8 cellular contexts compared by ENCODE assay signal in genomic region chr2:98444436-98445166, GRCh38. TPM values are rescaled to one million over a fixed set of nuclear protein-coding genes. Genes with fewer than 3 reads are reported as not detected.
DNase-seq lines count a peak whose midpoint lies in the region; ATAC-seq and TF ChIP-seq lines count a peak whose summit lies in the region.

Gene INPP4A (plus strand): TSS chr2:98444858. CDS start chr2:98520049, 75,191 bp downstream.

- H3K4me3 ChIP-seq in BJ (ENCODE audit: low read depth, low read length) (peak within 1 kb of the TSS; percentile 74), ectodermal cell (ENCODE audit: insufficient read depth, low read depth, low read length) (peak within 1 kb of the TSS; percentile 85), lung (peak within 1 kb of the TSS; percentile 92)

- H3K27ac ChIP-seq in ectodermal cell (ENCODE audit: insufficient read depth, low read depth, low read length, poor library complexity, severe bottlenecking): no peak within 1 kb of the TSS
- peak within 1 kb of the TSS; percentile 82 to 91 for H3K27ac ChIP-seq in lung (ENCODE audit: low read depth in 1 of 2, low read length in 1 of 2)

- POLR2A ChIA-PET in BJ (lab: Charles Lee): no interaction called here
- POLR2A ChIA-PET in activated CD4-positive, alpha-beta memory T cell treated with anti-CD3 and anti-CD28 coated beads, Interleukin-2, amount 10 ng/mL, durations not matched to agents 7 days and 5 days (lab: Charles Lee): interaction anchor here (0.5 to 16.1 kb wide), 3 partner anchors 19 to 45 kb away, joined by 3 to 471 read pairs (median 4); no protein-coding TSS in a partner anchor

- peak within 1 kb of the TSS; percentile 88 for H3K4me3 Mint-ChIP-seq in activated CD4-positive, alpha-beta memory T cell treated with anti-CD3 and anti-CD28 coated beads, Interleukin-2, amount 10 ng/mL, durations not matched to agents 7 days and 5 days

- H3K27ac Mint-ChIP-seq in activated CD4-positive, alpha-beta memory T cell treated with anti-CD3 and anti-CD28 coated beads, Interleukin-2, amount 10 ng/mL, durations not matched to agents 7 days and 5 days: peak within 1 kb of the TSS; percentile 92

- DNase-seq in BJ (ENCODE audit: low read depth) (no peak), NCI-H748 treated with DMSO at 0.1 percent for 48 hours (lab: John Stamatoyannopoulos, UW) (peak; percentile 15), lung (ENCODE audit: low spot score) (peak; percentile 73)
- DNase-seq in activated CD4-positive, alpha-beta memory T cell treated with anti-CD3 and anti-CD28 coated beads, Interleukin-2, amount 10 ng/mL, durations not matched to agents 7 days and 5 days: peak; percentile 81
- DNase-seq in stimulated activated CD4-positive, alpha-beta T cell treated with anti-CD3 and anti-CD28 coated beads, TNF-alpha, amount 100 ng/mL, for 48 hours (ENCODE audit: low read depth in 3 of 3): peak; percentile 53 to 77 (median 58)

- no peaks in the 10 kb centered on the region for H3K27me3 Mint-ChIP-seq in activated CD4-positive, alpha-beta memory T cell treated with anti-CD3 and anti-CD28 coated beads, Interleukin-2, amount 10 ng/mL, durations not matched to agents 7 days and 5 days

- peak; percentile 72 for TF ChIP-seq POLR2A in GM19099 (IDR thresholded peaks at IDR 0.05; ENCODE audit: extremely low read depth, insufficient read length, low read depth)

- peaks cover 13% of the 10 kb centered on the region for H3K4me1 ChIP-seq in ectodermal cell (ENCODE audit: control insufficient read depth, insufficient read depth, low read length)
- peaks cover 8 to 11% of the 10 kb centered on the region in 2 donors for H3K4me1 ChIP-seq in lung (ENCODE audit: control insufficient read depth in 2 of 2, insufficient read depth in 2 of 2, low read length in 2 of 2)

- peaks cover 52% of the 10 kb centered on the region for H3K4me1 Mint-ChIP-seq in activated CD4-positive, alpha-beta memory T cell treated with anti-CD3 and anti-CD28 coated beads, Interleukin-2, amount 10 ng/mL, durations not matched to agents 7 days and 5 days

- CTCF ChIA-PET in BJ (lab: Yijun Ruan, JAX): no interaction called here
- CTCF ChIA-PET in activated CD4-positive, alpha-beta memory T cell treated with anti-CD3 and anti-CD28 coated beads, Interleukin-2, amount 10 ng/mL, durations not matched to agents 7 days and 5 days (lab: Charles Lee): no interaction called here

- H3K36me3 ChIP-seq in BJ (ENCODE audit: control insufficient read depth, insufficient read depth, low read length): no peaks in the 10 kb centered on the region
- no peaks in the 10 kb centered on the region for H3K36me3 ChIP-seq in ectodermal cell (ENCODE audit: control insufficient read depth, insufficient read depth, low read length)
- H3K36me3 ChIP-seq in lung (ENCODE audit: control insufficient read depth in 2 of 2, insufficient read depth in 2 of 2, low read length in 2 of 2): no peaks in the 10 kb centered on the region

- peaks cover 28% of the 10 kb centered on the region for H3K36me3 Mint-ChIP-seq in activated CD4-positive, alpha-beta memory T cell treated with anti-CD3 and anti-CD28 coated beads, Interleukin-2, amount 10 ng/mL, durations not matched to agents 7 days and 5 days (ENCODE audit: low read depth)

- H3K27me3 ChIP-seq in BJ (ENCODE audit: control insufficient read depth, insufficient read depth, low read length) (peaks cover 2% of the 10 kb centered on the region; the same call in 1 of the 2 replicates), ectodermal cell (ENCODE audit: control insufficient read depth, insufficient read depth, low read length, poor library complexity, severe bottlenecking) (no peaks in the 10 kb centered on the region), lung (ENCODE audit: control insufficient read depth, insufficient read depth) (no peaks in the 10 kb centered on the region)

- peaks cover 2% of the 10 kb centered on the region for H3K9me3 Mint-ChIP-seq in activated CD4-positive, alpha-beta memory T cell treated with anti-CD3 and anti-CD28 coated beads, Interleukin-2, amount 10 ng/mL, durations not matched to agents 7 days and 5 days

- 1% methylated on average over 74 of the region's 74 CpGs for WGBS in ectodermal cell, 2 experiments
- WGBS in lung, 2 donors: 0 to 1% methylated on average over 32 to 74 of the region's 74 CpGs

- no peaks in the 10 kb centered on the region for H3K9me3 ChIP-seq in ectodermal cell (ENCODE audit: control insufficient read depth, low read length)
- no peaks in the 10 kb centered on the region for H3K9me3 ChIP-seq in lung (ENCODE audit: control insufficient read depth in 2 of 2, insufficient read depth in 1 of 2, low read length in 1 of 2)

- ATAC-seq in HG03378 (IDR thresholded peaks at IDR 0.05; ENCODE audit: unreplicated experiment): peak; percentile 42
- ATAC-seq in lung (ENCODE audit: insufficient read depth, low FRiP score): peak; percentile 90

- no peak for TF ChIP-seq CTCF in BJ (IDR thresholded peaks at IDR 0.05; ENCODE audit: insufficient read depth, low read depth, low read length)
- no peak for TF ChIP-seq CTCF in lung (IDR thresholded peaks at IDR 0.05; ENCODE audit: control extremely low read depth, extremely low read depth)

RNA-seq across cellular contexts. Expression of gene INPP4A, which starts in this region (rescaled TPM):
- 13.7 and 21.0 TPM in 2 replicates for polyA plus RNA-seq in BJ (2011; rRNA removed)
- 31.9 and 45.4 TPM in 2 replicates for polyA minus RNA-seq in BJ (2011; rRNA and poly(A)+ RNA removed)
- 100 to 1,000 TPM; 123 to 127 TPM for total RNA-seq in activated CD4-positive, alpha-beta memory T cell treated with anti-CD3 and anti-CD28 coated beads, Interleukin-2, amount 10 ng/mL, durations not matched to agents 7 days and 5 days
- polyA plus RNA-seq in ectodermal cell (2013, experiment 1 of 4): 26.6 TPM
- polyA plus RNA-seq in ectodermal cell (2013, experiment 2 of 4): 26.8 TPM
- 21.5 TPM for polyA plus RNA-seq in ectodermal cell (2013, experiment 3 of 4)
- polyA plus RNA-seq in ectodermal cell (2013, experiment 4 of 4): 22.1 TPM
- 10 to 100 TPM; 28.8 to 43.3 TPM for total RNA-seq in lung
- 10 to 100 TPM in 1 of 2 donors, 1 to 10 TPM in 1; 8.0 to 10.9 TPM for polyA plus RNA-seq in lung
